Comparison of ENCODE assay signal across 7 cellular contexts in genomic region chr7:36145686-36146085, GRCh38.
"Had no signal": no experiment of that assay in that cellular context is flagged by ENCODE, and none has a peak within 500 bp of the region (broad histone marks: within the 10 kb centered on the region; RNA-seq: fewer than 3 reads in every experiment).

No MANE protein-coding gene starts in this region.

- ATAC-seq: HepG2, K562 had no signal

- H3K27ac ChIP-seq: HL-60 had no signal

- H3K4me3 ChIP-seq: K562 had no signal

- DNase-seq: IMR-90, KBM-7, KG1 had no signal

- FAIRE-seq: HepG2, HTR-8/SVneo, K562 had no signal
